Comparison of ENCODE assay signal across 10 cellular contexts in genomic region chr4:113447695-113448265, GRCh38.
DNase-seq lines count a peak whose midpoint lies in the region; ATAC-seq and TF ChIP-seq lines count a peak whose summit lies in the region.
"Had no signal": no experiment of that assay in that cellular context is flagged by ENCODE, and none has a peak within 500 bp of the region (broad histone marks: within the 10 kb centered on the region; RNA-seq: fewer than 3 reads in every experiment).

No MANE protein-coding gene starts in this region.

- no peak overlapping the region for H2AK5ac ChIP-seq in mesenchymal stem cell (ENCODE audit: low read length, severe bottlenecking)

- H4K8ac ChIP-seq in mesenchymal stem cell (ENCODE audit: low read length) = no peak overlapping the region

- H2AFZ ChIP-seq in mesenchymal stem cell (ENCODE audit: low read depth, low read length) = no peak overlapping the region

- no peak overlapping the region for H3K23ac ChIP-seq in mesenchymal stem cell (ENCODE audit: low read length in 2 of 2)

- WGBS in mesenchymal stem cell = 52% methylated on average over 5 of the region's 5 CpGs

- TF ChIP-seq CTCF in mesothelial cell of epicardium (IDR thresholded peaks at IDR 0.05; ENCODE audit: unreplicated experiment) = no peak

- H2BK12ac ChIP-seq in mesenchymal stem cell (ENCODE audit: low read length in 2 of 2) = no peak overlapping the region

- no peak overlapping the region for H2BK15ac ChIP-seq in mesenchymal stem cell (ENCODE audit: low read depth, poor library complexity, severe bottlenecking)

- H3K36me3 Mint-ChIP-seq in mesothelial cell of epicardium = no peaks in the 10 kb centered on the region
- peaks cover 22% of the 10 kb centered on the region for H3K36me3 Mint-ChIP-seq in activated T-helper 2 cell treated with anti-CD3 and anti-CD28 coated beads, Interferon-gamma antibody, Interleukin-2, Interleukin-4, amounts not matched to agents 10 μg/mL and 5 μg/mL and 100 μg/mL, durations not matched to agents 14 hours and 24 hours and 36 hours (ENCODE audit: low read depth)

- no peak overlapping the region for H2BK5ac ChIP-seq in mesenchymal stem cell (ENCODE audit: low read depth, low read length, poor library complexity, severe bottlenecking)

- H3K9ac ChIP-seq in mesenchymal stem cell (ENCODE audit: low read length) = peak overlapping the region; percentile 90

- H4K91ac ChIP-seq in mesenchymal stem cell (ENCODE audit: low read length) = no peak overlapping the region

- H3K27ac ChIP-seq in mesenchymal stem cell (ENCODE audit: low read length, poor library complexity, severe bottlenecking) = no peak overlapping the region

- peaks cover 2% of the 10 kb centered on the region for H3K4me1 ChIP-seq in mesenchymal stem cell (ENCODE audit: control insufficient read depth, insufficient read depth, low read depth, low read length)

- no peak overlapping the region for H2BK120ac ChIP-seq in mesenchymal stem cell (ENCODE audit: low read depth, low read length)

- no peak overlapping the region for H3K18ac ChIP-seq in mesenchymal stem cell (ENCODE audit: low read depth in 1 of 2, low read length in 2 of 2)

- no peak overlapping the region for H3K14ac ChIP-seq in mesenchymal stem cell (ENCODE audit: low read length in 2 of 2)

- ATAC-seq in GM19035 (IDR thresholded peaks at IDR 0.05; ENCODE audit: unreplicated experiment) = peak; percentile 75
- ATAC-seq in HG03442 (IDR thresholded peaks at IDR 0.05; ENCODE audit: unreplicated experiment) = peak; percentile 49
- no peak for ATAC-seq in GM19455 (IDR thresholded peaks at IDR 0.05; ENCODE audit: unreplicated experiment)

- H3K36me3 ChIP-seq in mesenchymal stem cell (ENCODE audit: control insufficient read depth in 1 of 2, insufficient read depth in 2 of 2, low read depth in 1 of 2, low read length in 2 of 2) = peaks cover 0 to 32% of the 10 kb centered on the region in 2 experiments

- no peaks in the 10 kb centered on the region for H3K9me3 Mint-ChIP-seq in mesothelial cell of epicardium
- peaks cover 5% of the 10 kb centered on the region for H3K9me3 Mint-ChIP-seq in activated T-helper 2 cell treated with anti-CD3 and anti-CD28 coated beads, Interferon-gamma antibody, Interleukin-2, Interleukin-4, amounts not matched to agents 10 μg/mL and 5 μg/mL and 100 μg/mL, durations not matched to agents 14 hours and 24 hours and 36 hours

- no peaks in the 10 kb centered on the region for H3K27me3 ChIP-seq in mesenchymal stem cell (ENCODE audit: control insufficient read depth in 1 of 2, insufficient read depth in 1 of 2, low read length in 2 of 2)

- no peak overlapping the region for H3K27ac Mint-ChIP-seq in mesothelial cell of epicardium
- no peak overlapping the region for H3K27ac Mint-ChIP-seq in activated T-helper 2 cell treated with anti-CD3 and anti-CD28 coated beads, Interferon-gamma antibody, Interleukin-2, Interleukin-4, amounts not matched to agents 10 μg/mL and 5 μg/mL and 100 μg/mL, durations not matched to agents 14 hours and 24 hours and 36 hours

- no peak overlapping the region for H3K4me2 ChIP-seq in mesenchymal stem cell (ENCODE audit: low read length, poor library complexity, severe bottlenecking)

- peaks cover 23% of the 10 kb centered on the region for H3K4me1 Mint-ChIP-seq in mesothelial cell of epicardium
- peaks cover 26% of the 10 kb centered on the region for H3K4me1 Mint-ChIP-seq in activated T-helper 2 cell treated with anti-CD3 and anti-CD28 coated beads, Interferon-gamma antibody, Interleukin-2, Interleukin-4, amounts not matched to agents 10 μg/mL and 5 μg/mL and 100 μg/mL, durations not matched to agents 14 hours and 24 hours and 36 hours (ENCODE audit: low read depth)

- no peak overlapping the region for H3K4me3 Mint-ChIP-seq in mesothelial cell of epicardium
- H3K4me3 Mint-ChIP-seq in activated T-helper 2 cell treated with anti-CD3 and anti-CD28 coated beads, Interferon-gamma antibody, Interleukin-2, Interleukin-4, amounts not matched to agents 10 μg/mL and 5 μg/mL and 100 μg/mL, durations not matched to agents 14 hours and 24 hours and 36 hours (ENCODE audit: low read depth) = no peak overlapping the region

- intact Hi-C loops in activated T-helper 2 cell treated with anti-CD3 and anti-CD28 coated beads, Interferon-gamma antibody, Interleukin-2, Interleukin-4, amounts not matched to agents 10 μg/mL and 5 μg/mL and 100 μg/mL, durations not matched to agents 14 hours and 24 hours and 36 hours (cut with micrococcal nuclease) = loop anchor here (1.0 to 5.0 kb wide), 8 partner anchors 21 to 375 kb away; no protein-coding TSS in a partner anchor

- no peak overlapping the region for H3K4me3 ChIP-seq in mesenchymal stem cell (ENCODE audit: insufficient read depth in 1 of 2, low read depth in 1 of 2, low read length in 2 of 2)

- no peaks in the 10 kb centered on the region for H3K27me3 Mint-ChIP-seq in mesothelial cell of epicardium (ENCODE audit: low read depth)
- H3K27me3 Mint-ChIP-seq in activated T-helper 2 cell treated with anti-CD3 and anti-CD28 coated beads, Interferon-gamma antibody, Interleukin-2, Interleukin-4, amounts not matched to agents 10 μg/mL and 5 μg/mL and 100 μg/mL, durations not matched to agents 14 hours and 24 hours and 36 hours (ENCODE audit: low read depth) = no peaks in the 10 kb centered on the region

- DNase-seq in Ammon's horn (ENCODE audit: low spot score) (peak; percentile 26), mesenchymal stem cell (peak; percentile 61), mesothelial cell of epicardium (ENCODE audit: low spot score in 2 of 2, unreplicated experiment in 2 of 2) (no peak), islet precursor cell (no peak)
- no peak for DNase-seq in activated T-helper 2 cell treated with anti-CD3 and anti-CD28 coated beads, Interferon-gamma antibody, Interleukin-2, Interleukin-4, amounts not matched to agents 10 μg/mL and 5 μg/mL and 100 μg/mL, durations not matched to agents 14 hours and 24 hours and 36 hours (ENCODE audit: low spot score)
- DNase-seq: NCI-H510A treated with DMSO at 0.1 percent for 48 hours, T1000 had no signal

- H3K9me3 ChIP-seq in mesenchymal stem cell (ENCODE audit: control insufficient read depth, low read length) = peaks cover 4% of the 10 kb centered on the region

- H3K4ac ChIP-seq in mesenchymal stem cell (ENCODE audit: low read depth in 1 of 2, low read length in 2 of 2) = no peak overlapping the region

- H3K79me1 ChIP-seq in mesenchymal stem cell (replicated peaks; ENCODE audit: low read length, poor library complexity, severe bottlenecking) = peaks cover 4% of the 10 kb centered on the region

Comparison
In these comparisons a context has a peak if more than half of its experiments do, and no peak if none do; other contexts are left out.
1. DNase-seq: peak in Ammon's horn (single experiment) and mesenchymal stem cell (single experiment); none in mesothelial cell of epicardium (0 of 2), activated T-helper 2 cell treated with anti-CD3 and anti-CD28 coated beads, Interferon-gamma antibody, Interleukin-2, Interleukin-4, amounts not matched to agents 10 μg/mL and 5 μg/mL and 100 μg/mL, durations not matched to agents 14 hours and 24 hours and 36 hours (single experiment) and islet precursor cell (single experiment).